8 cellular contexts compared by ENCODE assay signal in the genomic region with DNA sequence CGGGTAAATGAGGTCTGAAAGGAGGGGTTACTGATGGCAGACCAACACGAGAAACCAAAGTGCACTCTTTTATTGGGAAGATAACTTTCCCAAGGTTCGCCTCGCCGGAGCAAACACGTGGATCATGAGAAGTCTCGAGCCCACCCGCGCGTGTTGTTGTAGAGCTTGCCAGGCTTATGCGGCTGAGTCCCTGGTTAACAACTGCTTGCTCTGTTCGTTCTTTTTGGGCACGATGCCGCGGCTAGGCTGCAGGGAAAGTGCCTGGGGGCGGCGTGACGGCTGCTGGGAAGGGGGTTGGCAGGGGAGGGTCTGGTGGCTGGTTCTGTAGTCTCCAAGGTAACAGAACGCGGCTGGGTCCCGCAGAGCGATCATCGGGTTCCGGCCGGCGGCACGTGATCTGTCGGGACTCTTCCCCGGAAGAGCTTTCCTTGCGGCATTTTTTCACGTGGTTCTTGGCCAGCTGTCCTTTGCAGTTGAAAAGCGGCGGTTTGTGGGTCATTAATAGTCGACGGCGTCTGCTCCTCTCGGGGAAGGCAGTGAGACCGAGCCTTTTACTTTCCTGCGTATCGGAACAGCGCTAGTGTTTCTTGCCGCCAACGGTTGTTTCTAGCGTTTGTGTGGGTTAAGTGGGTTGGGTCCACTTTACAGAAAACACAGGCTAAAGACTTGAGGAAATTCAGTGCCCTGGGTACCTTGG. TPM values are rescaled to one million over a fixed set of nuclear protein-coding genes. Genes with fewer than 3 reads are reported as not detected.
DNase-seq lines count a peak whose midpoint lies in the region; TF ChIP-seq lines count a peak whose summit lies in the region.

No MANE protein-coding gene starts in this region.

- intact Hi-C loops in Caco-2 (cut with micrococcal nuclease; ENCODE audit: unreplicated experiment), result loop anchor here (5.0 kb wide), 1 partner anchor 94 kb away; no protein-coding TSS in a partner anchor

- H3K27ac Mint-ChIP-seq in Caco-2 (ENCODE audit: unreplicated experiment) (peak overlapping the region; percentile 88), HFFc6 (peak overlapping the region; percentile 95), immature natural killer cell (peak overlapping the region; percentile 94 to 98 (median 96))

- H3K36me3 ChIP-seq in Caco-2 (ENCODE audit: control insufficient read depth, insufficient read depth, low read length), result no peaks in the 10 kb centered on the region

- POLR2A ChIA-PET in Caco-2 (lab: Charles Lee), result interaction anchor here (1.7 to 3.1 kb wide), 2 partner anchors 40 to 77 kb away, joined by 15 to 19 read pairs; no protein-coding TSS in a partner anchor

- no TSS peak for BruUV-seq in Caco-2 (replicated peaks; lab: Mats Ljungman, UMichigan)

- CTCF ChIA-PET in Caco-2 (lab: Charles Lee), result interaction anchor here (0.6 to 1.5 kb wide), 4 partner anchors 33 to 111 kb away, joined by 4 to 5 read pairs (median 4); no protein-coding TSS in a partner anchor

- peaks cover 25% of the 10 kb centered on the region for H3K36me3 Mint-ChIP-seq in Caco-2 (ENCODE audit: insufficient read depth, unreplicated experiment)
- H3K36me3 Mint-ChIP-seq in HFFc6 (ENCODE audit: low read depth), result peaks cover 4% of the 10 kb centered on the region
- H3K36me3 Mint-ChIP-seq in immature natural killer cell, result no peaks in the 10 kb centered on the region

- H3K27me3 ChIP-seq in Caco-2 (replicated peaks; ENCODE audit: control insufficient read depth, insufficient read depth, low read length), result no peaks in the 10 kb centered on the region

- peaks cover 22% of the 10 kb centered on the region for H3K4me1 ChIP-seq in Caco-2

- peak overlapping the region in 19 of 21 experiments; percentile 18 to 92 (median 74) for H3K27ac ChIP-seq in skin epidermis

- H3K4me3 ChIP-seq in Caco-2 (ENCODE audit: low read depth, low read length) (peak overlapping the region; percentile 87), cardiac fibroblast (replicated peaks in 1 of 2; ENCODE audit: low read depth in 2 of 2, low read length in 2 of 2) (peak overlapping the region; percentile 63 to 65), skin epidermis (peak overlapping the region; percentile 32 to 50 (median 45))

- H3K9me3 Mint-ChIP-seq in Caco-2 (ENCODE audit: unreplicated experiment) (no peaks in the 10 kb centered on the region), HFFc6 (peaks cover 13% of the 10 kb centered on the region), immature natural killer cell (no peaks in the 10 kb centered on the region)

- H3K9me3 ChIP-seq in Caco-2, result no peaks in the 10 kb centered on the region

- H3K4me1 Mint-ChIP-seq in Caco-2 (ENCODE audit: low read depth, unreplicated experiment) (peaks cover 17% of the 10 kb centered on the region), HFFc6 (ENCODE audit: low read depth) (peaks cover 48% of the 10 kb centered on the region), immature natural killer cell (peaks cover 39 to 62% of the 10 kb centered on the region in 2 donors)

- DNase-seq in Caco-2, result peak; percentile 74 to 76
- peak; percentile 82 for DNase-seq in HFFc6
- DNase-seq in NCI-H2227 (lab: John Stamatoyannopoulos, UW; ENCODE audit: unreplicated experiment), result peak; percentile 86
- peak; percentile 31 to 43 (median 33) for DNase-seq in activated CD4-positive, CD25-positive, alpha-beta regulatory T cell (lab: John Stamatoyannopoulos, UW)
- peak; percentile 75 to 82 for DNase-seq in cardiac fibroblast (ENCODE audit: low read depth in 2 of 2)
- DNase-seq in immature natural killer cell, result peak; percentile 83 to 85 (median 85)
- no peak for DNase-seq in DMS153 (lab: John Stamatoyannopoulos, UW)

- H3K4me3 Mint-ChIP-seq in Caco-2 (ENCODE audit: unreplicated experiment), result peak overlapping the region; percentile 92
- peak overlapping the region; percentile 92 for H3K4me3 Mint-ChIP-seq in HFFc6
- peak overlapping the region; percentile 82 to 94 (median 92) for H3K4me3 Mint-ChIP-seq in immature natural killer cell

- H3K27me3 Mint-ChIP-seq in Caco-2 (ENCODE audit: insufficient read depth, unreplicated experiment) (no peaks in the 10 kb centered on the region), HFFc6 (ENCODE audit: insufficient read depth) (peaks cover 2% of the 10 kb centered on the region), immature natural killer cell (ENCODE audit: low read depth in 3 of 3) (peaks cover 22 to 23% (median 23%) of the 10 kb centered on the region in 3 donors)

- no peak for TF ChIP-seq CTCF in Caco-2 (IDR thresholded peaks at IDR 0.05; ENCODE audit: insufficient read depth in 1 of 2, low read depth in 1 of 2, low read length in 1 of 2, severe bottlenecking in 1 of 2, unreplicated experiment in 1 of 2)
- no peak for TF ChIP-seq CTCF in HFFc6 (IDR thresholded peaks at IDR 0.05)
- no peak for TF ChIP-seq CTCF in cardiac fibroblast (IDR thresholded peaks at IDR 0.05; ENCODE audit: low read depth, low read length)

RNA-seq across cellular contexts. Expression of a gene that starts 1.5 kb away (rescaled TPM):
- total RNA-seq in Caco-2 (2022), result 59.6 and 60.0 TPM in 2 replicates
- 10 to 100 TPM; 11.8 to 16.6 (median 15.3) TPM for total RNA-seq in HFFc6 (2021; fragmentation: NEBNext Ultra II Directional; extraction: Animal tissue kit (Norgen Biotek cat#: 25700))
- 10 to 100 TPM in 1 of 3 donors, 1 to 10 TPM in 2; 3.3 to 23.8 (median 5.9) TPM for polyA plus RNA-seq in immature natural killer cell
